In genomic region chr9:134328841-134329575, GRCh38 we compare ENCODE assay signal across 1 cellular context.
TF ChIP-seq lines count a peak whose summit lies in the region.

No MANE protein-coding gene starts in this region.

TF ChIP-seq in HepG2, 621 proteins besides CTCF, POLR2A, EP300 and RAD21 (continued from another document):
- TF ChIP-seq ZXDC (CRISPR knock-in tag; IDR thresholded peaks at IDR 0.05) (no peak), AGO2 (optimal IDR thresholded peaks at IDR 0.05; ENCODE audit: low read depth, low read length) (peak; percentile 92), ATF6 (CRISPR knock-in tag; conservative IDR thresholded peaks at IDR 0.05) (no peak), ZBTB39 (CRISPR knock-in tag; IDR thresholded peaks at IDR 0.05) (no peak; the same call in 1 of the 2 replicates), SRSF1 (optimal IDR thresholded peaks at IDR 0.05; ENCODE audit: low read depth, low read length) (peak; percentile 74), PATZ1 (CRISPR knock-in tag; IDR thresholded peaks at IDR 0.05) (peak; percentile 70), PITX1 (CRISPR knock-in tag; IDR thresholded peaks at IDR 0.05) (peak; percentile 87; the same call in 1 of the 2 replicates), RERE (CRISPR knock-in tag; IDR thresholded peaks at IDR 0.05; ENCODE audit: low read depth) (no peak), SSRP1 (CRISPR knock-in tag; IDR thresholded peaks at IDR 0.05) (no peak; the same call in 1 of the 2 replicates), NRL (CRISPR knock-in tag; IDR thresholded peaks at IDR 0.05; ENCODE audit: borderline replicate concordance) (no peak)
